Comparison of ENCODE assay signal across 10 cellular contexts in genomic region chr3:30666564-30667249, GRCh38.
DNase-seq lines count a peak whose midpoint lies in the region; ATAC-seq and TF ChIP-seq lines count a peak whose summit lies in the region.
"Had no signal": no experiment of that assay in that cellular context is flagged by ENCODE, and none has a peak within 500 bp of the region (broad histone marks: within the 10 kb centered on the region; RNA-seq: fewer than 3 reads in every experiment).

No MANE protein-coding gene starts in this region.

- peaks cover 45% of the 10 kb centered on the region for H3K4me1 ChIP-seq in CD4-positive, CD25-positive, alpha-beta regulatory T cell (ENCODE audit: control insufficient read depth, insufficient read depth, low read length, poor library complexity, severe bottlenecking)
- H3K4me1 ChIP-seq in ascending aorta = peaks cover 0 to 31% of the 10 kb centered on the region in 2 donors
- peaks cover 4 to 30% of the 10 kb centered on the region in 2 donors for H3K4me1 ChIP-seq in neuronal stem cell (ENCODE audit: control insufficient read depth in 2 of 2, insufficient read depth in 1 of 2, low read depth in 1 of 2, low read length in 2 of 2)

- ATAC-seq in CD4-positive, CD25-positive, alpha-beta regulatory T cell (ENCODE audit: low read depth in 2 of 2) = no peak
- ATAC-seq in HG02678 (IDR thresholded peaks at IDR 0.05; ENCODE audit: unreplicated experiment) (peak; percentile 20), natural killer cell (peak; percentile 38 to 69 (median 44))

- no peaks in the 10 kb centered on the region for H3K27me3 Mint-ChIP-seq in CD4-positive, CD25-positive, alpha-beta regulatory T cell
- H3K27me3 Mint-ChIP-seq in natural killer cell (ENCODE audit: low read depth in 2 of 2) = no peaks in the 10 kb centered on the region

- peak overlapping the region in 2 of 4 donors; percentile 33 to 67 for H3K4me3 Mint-ChIP-seq in CD4-positive, CD25-positive, alpha-beta regulatory T cell
- no peak overlapping the region for H3K4me3 Mint-ChIP-seq in natural killer cell

- H3K4me2 ChIP-seq in neuronal stem cell (ENCODE audit: insufficient read depth, low read length, poor library complexity, severe bottlenecking) = no peak overlapping the region

- H3K4me1 Mint-ChIP-seq in CD4-positive, CD25-positive, alpha-beta regulatory T cell = peaks cover 48 to 96% (median 67%) of the 10 kb centered on the region in 4 donors
- H3K4me1 Mint-ChIP-seq in natural killer cell = peaks cover 73 to 86% of the 10 kb centered on the region in 2 donors

- H3K36me3 Mint-ChIP-seq in CD4-positive, CD25-positive, alpha-beta regulatory T cell = peaks cover 44% of the 10 kb centered on the region
- peaks cover 8% of the 10 kb centered on the region for H3K36me3 Mint-ChIP-seq in natural killer cell

- peaks cover 0 to 4% (median 0%) of the 10 kb centered on the region in 7 donors for H3K9me3 Mint-ChIP-seq in CD4-positive, CD25-positive, alpha-beta regulatory T cell
- H3K9me3 Mint-ChIP-seq in natural killer cell = no peaks in the 10 kb centered on the region

- H3K9ac ChIP-seq in neuronal stem cell (ENCODE audit: low read depth, low read length, poor library complexity) = no peak overlapping the region

- TF ChIP-seq CTCF in ascending aorta (IDR thresholded peaks at IDR 0.05) (no peak), natural killer cell (IDR thresholded peaks at IDR 0.05) (no peak)

- no peak overlapping the region for H2BK120ac ChIP-seq in neuronal stem cell (ENCODE audit: low read depth, low read length)

- no peaks in the 10 kb centered on the region for H3K79me1 ChIP-seq in neuronal stem cell (ENCODE audit: low read depth, low read length)

- no peak overlapping the region for H3K23ac ChIP-seq in neuronal stem cell (ENCODE audit: low read depth, low read length, poor library complexity)

- no peaks in the 10 kb centered on the region for H3K9me3 ChIP-seq in CD4-positive, CD25-positive, alpha-beta regulatory T cell (ENCODE audit: control insufficient read depth in 2 of 2, low read length in 2 of 2)
- H3K9me3 ChIP-seq in ascending aorta (no peaks in the 10 kb centered on the region), neuronal stem cell (replicated peaks in 1 of 2; ENCODE audit: control insufficient read depth in 2 of 2, insufficient read depth in 1 of 2, low read depth in 1 of 2, low read length in 2 of 2) (peaks cover 0 to 3% of the 10 kb centered on the region in 2 donors)
- H3K9me3 ChIP-seq: MG63 had no signal

- no peak overlapping the region for H3K4ac ChIP-seq in neuronal stem cell (ENCODE audit: low read length)

- H2BK12ac ChIP-seq in neuronal stem cell (ENCODE audit: low read length) = no peak overlapping the region

- H2AFZ ChIP-seq in neuronal stem cell (ENCODE audit: low read length) = no peak overlapping the region

- intact Hi-C loops in ascending aorta (cut with DNase I) (no loop called here), natural killer cell (cut with micrococcal nuclease) (no loop called here)

- H3K4me3 ChIP-seq in CD4-positive, CD25-positive, alpha-beta regulatory T cell (ENCODE audit: low read depth, low read length) = no peak overlapping the region
- H3K4me3 ChIP-seq in ascending aorta (no peak overlapping the region), neuronal stem cell (ENCODE audit: low read length in 2 of 2) (no peak overlapping the region)
- H3K4me3 ChIP-seq: MG63 had no signal

- no CpG with 5 or more reads among the region's 6 CpGs for WGBS in neuronal stem cell (ENCODE audit: extremely low coverage in 2 of 2, insufficient read length in 2 of 2, insufficient replicate concordance in 1 of 2), 2 donors

- no peak for DNase-seq in CD4-positive, CD25-positive, alpha-beta regulatory T cell
- no peak for DNase-seq in ascending aorta (ENCODE audit: low spot score in 2 of 2)
- DNase-seq in natural killer cell = no peak
- DNase-seq in H4 (ENCODE audit: low spot score) = no peak
- DNase-seq in neuronal stem cell (ENCODE audit: low spot score) = no peak
- DNase-seq in 8988T = no peak
- no peak for DNase-seq in dedifferentiated amniotic fluid mesenchymal stem cell (ENCODE audit: extremely low spot score)
- DNase-seq: DMS 273 treated with DMSO at 0.1 percent for 48 hours had no signal

- no peaks in the 10 kb centered on the region for H3K27me3 ChIP-seq in CD4-positive, CD25-positive, alpha-beta regulatory T cell (ENCODE audit: control insufficient read depth, insufficient read depth, low read length)
- H3K27me3 ChIP-seq in ascending aorta (no peaks in the 10 kb centered on the region), neuronal stem cell (ENCODE audit: control insufficient read depth in 3 of 3, insufficient read depth in 3 of 3, low read depth in 1 of 3, low read length in 3 of 3) (no peaks in the 10 kb centered on the region)
- H3K27me3 ChIP-seq: MG63 had no signal

- H2BK15ac ChIP-seq in neuronal stem cell (ENCODE audit: low read length) = no peak overlapping the region

- no peak overlapping the region for H3K14ac ChIP-seq in neuronal stem cell (ENCODE audit: low read length)

- H4K91ac ChIP-seq in neuronal stem cell (ENCODE audit: low read depth, low read length, poor library complexity) = no peak overlapping the region

- no peak overlapping the region for H2AK5ac ChIP-seq in neuronal stem cell (ENCODE audit: low read depth, low read length)

- H4K8ac ChIP-seq in neuronal stem cell (ENCODE audit: low read depth, low read length) = no peak overlapping the region

- no peak overlapping the region for H3K18ac ChIP-seq in neuronal stem cell (ENCODE audit: low read length)

- peak overlapping the region; percentile 80 to 89 (median 82) for H3K27ac Mint-ChIP-seq in CD4-positive, CD25-positive, alpha-beta regulatory T cell
- peak overlapping the region; percentile 63 to 84 for H3K27ac Mint-ChIP-seq in natural killer cell

- H3K27ac ChIP-seq in CD4-positive, CD25-positive, alpha-beta regulatory T cell (ENCODE audit: insufficient read depth, low read length, poor library complexity, severe bottlenecking) = peak overlapping the region; percentile 56
- H3K27ac ChIP-seq in ascending aorta (peak overlapping the region; percentile 11 to 16), neuronal stem cell (replicated peaks; ENCODE audit: low read length) (no peak overlapping the region)

- H3K36me3 ChIP-seq in CD4-positive, CD25-positive, alpha-beta regulatory T cell (ENCODE audit: control insufficient read depth, insufficient read depth, low read length) = peaks cover 26% of the 10 kb centered on the region
- H3K36me3 ChIP-seq in ascending aorta (peaks cover 20 to 39% of the 10 kb centered on the region in 2 donors), neuronal stem cell (replicated peaks in 1 of 2; ENCODE audit: control insufficient read depth in 2 of 2, insufficient read depth in 2 of 2, low read length in 2 of 2) (peaks cover 0 to 48% of the 10 kb centered on the region in 2 donors)
- H3K36me3 ChIP-seq: MG63 had no signal

- H2BK5ac ChIP-seq in neuronal stem cell (ENCODE audit: low read length) = no peak overlapping the region

Comparison
In these comparisons a context has a peak if more than half of its experiments do, and no peak if none do; other contexts are left out.
1. ATAC-seq: peak in HG02678 (single experiment) and natural killer cell (3 of 3); none in CD4-positive, CD25-positive, alpha-beta regulatory T cell (0 of 2).